ENCODE assay signal across 8 cellular contexts in the genomic region with DNA sequence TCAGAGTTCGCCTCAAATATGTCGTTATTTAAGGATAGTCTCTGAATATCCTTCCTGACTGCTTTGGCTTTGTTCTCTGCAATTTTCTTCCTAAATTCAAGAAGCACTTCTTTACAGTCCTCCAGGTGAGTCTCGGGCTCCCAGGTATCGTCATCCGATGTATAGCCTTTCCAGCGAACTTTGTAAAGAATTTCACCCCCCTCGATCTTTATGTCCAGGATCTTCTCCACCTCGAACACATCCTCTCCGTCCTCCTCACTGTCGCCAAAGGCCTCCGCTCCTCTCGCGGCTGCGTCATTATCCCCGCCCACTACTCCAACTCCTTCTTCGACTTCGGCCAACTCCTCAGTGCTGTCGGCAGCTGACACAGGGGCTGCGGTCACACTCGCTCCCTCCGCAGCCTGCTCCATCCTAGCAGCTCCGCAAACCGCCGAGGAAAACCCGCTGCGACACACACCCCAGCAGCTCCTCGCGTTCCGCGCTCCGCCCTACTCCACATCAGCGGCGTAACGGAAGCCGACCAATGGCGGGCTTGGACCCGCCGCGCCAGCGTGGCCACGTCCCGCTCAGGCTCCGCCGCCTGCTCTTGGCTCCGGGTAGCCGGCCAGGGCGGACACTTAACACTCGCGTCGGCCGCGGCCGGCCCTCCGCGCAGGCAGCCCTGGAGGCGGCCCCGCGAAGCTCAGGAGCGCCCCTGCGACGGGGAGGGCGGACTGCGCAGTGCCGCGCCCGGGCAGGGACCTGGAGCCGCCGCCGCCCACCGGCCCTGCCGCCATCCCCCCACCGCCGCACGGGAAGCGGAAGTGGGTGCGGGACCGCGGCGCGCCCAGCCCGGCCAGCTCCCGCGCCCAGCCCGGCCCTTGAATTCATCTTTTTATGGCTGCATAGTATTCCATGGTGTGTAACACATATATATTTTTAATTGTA.
DNase-seq lines count a peak whose midpoint lies in the region; ATAC-seq, FAIRE-seq and TF ChIP-seq lines count a peak whose summit lies in the region.

No MANE protein-coding gene starts in this region.

- TF ChIP-seq POLR2A in H54 (IDR thresholded peaks at IDR 0.05; ENCODE audit: low read depth, low read length): no peak

- no peaks in the 10 kb centered on the region for H3K9me3 ChIP-seq in adipocyte (ENCODE audit: control insufficient read depth, low read length)

- H3K4me1 ChIP-seq in adipocyte (ENCODE audit: control insufficient read depth, insufficient read depth, low read length): no peaks in the 10 kb centered on the region

- peak; percentile 19 for DNase-seq in AG08395 (ENCODE audit: low spot score)
- peak; percentile 32 for DNase-seq in NCI-H524 treated with DMSO at 0.1 percent for 48 hours (lab: John Stamatoyannopoulos, UW)
- peak; percentile 8 for DNase-seq in adipocyte (ENCODE audit: low read depth)
- peak; percentile 35 for DNase-seq in stimulated activated CD4-positive, alpha-beta T cell treated with anti-CD3 and anti-CD28 coated beads, Interleukin-12 subunit alpha, Interleukin-12 subunit beta, amount 100 ng/mL, for 4 hours
- DNase-seq in H54 (ENCODE audit: insufficient read length, low spot score): no peak

- H3K4me3 ChIP-seq in adipocyte (ENCODE audit: low read length) (peak overlapping the region; percentile 82), iPS-11a (ENCODE audit: low read depth, low read length) (peak overlapping the region; percentile 46)

- ATAC-seq in HG03571 (IDR thresholded peaks at IDR 0.05; ENCODE audit: unreplicated experiment) (no peak), GM21529 (IDR thresholded peaks at IDR 0.05; ENCODE audit: unreplicated experiment) (no peak)

- FAIRE-seq in H54 (lab: Jason Lieb, UNC): no peak

- H3K9ac ChIP-seq in adipocyte (ENCODE audit: low read length): peak overlapping the region; percentile 62

- H3K27me3 ChIP-seq in adipocyte (replicated peaks; ENCODE audit: control insufficient read depth, insufficient read depth, low read length): no peaks in the 10 kb centered on the region

- no peaks in the 10 kb centered on the region for H3K36me3 ChIP-seq in adipocyte (ENCODE audit: control insufficient read depth, insufficient read depth, low read length, severe bottlenecking)
